Comparison of ENCODE assay signal across 21 cellular contexts in genomic region chr11:61751384-61751783, GRCh38. TPM values are rescaled to one million over a fixed set of nuclear protein-coding genes. Genes with fewer than 3 reads are reported as not detected.
DNase-seq lines count a peak whose midpoint lies in the region; ATAC-seq and TF ChIP-seq lines count a peak whose summit lies in the region.
"Had no signal": no experiment of that assay in that cellular context is flagged by ENCODE, and none has a peak within 500 bp of the region (broad histone marks: within the 10 kb centered on the region; RNA-seq: fewer than 3 reads in every experiment).

No MANE protein-coding gene starts in this region.

- H3K9me2 ChIP-seq in PC-3 (replicated peaks; ENCODE audit: low read length), result no peaks in the 10 kb centered on the region

- intact Hi-C loops in PC-3 (cut with micrococcal nuclease), result no loop called here

- H3K36me3 Mint-ChIP-seq in activated naive CD8-positive, alpha-beta T cell, result no peaks in the 10 kb centered on the region
- H3K36me3 Mint-ChIP-seq in activated naive CD8-positive, alpha-beta T cell treated with anti-CD3 and anti-CD28 coated beads, Interleukin-2, amount 50 U/mL, for 24 hours (ENCODE audit: low read depth), result no peaks in the 10 kb centered on the region
- H3K36me3 Mint-ChIP-seq in naive thymus-derived CD8-positive, alpha-beta T cell, result no peaks in the 10 kb centered on the region
- H3K36me3 Mint-ChIP-seq: activated naive CD4-positive, alpha-beta T cell treated with anti-CD3 and anti-CD28 coated beads, Interleukin-2, amount 50 U/mL, for 72 hours had no signal

- no peaks in the 10 kb centered on the region for H3K79me2 ChIP-seq in PC-3 (ENCODE audit: low read length)

- peaks cover 17% of the 10 kb centered on the region for H3K4me1 Mint-ChIP-seq in activated naive CD8-positive, alpha-beta T cell (ENCODE audit: low read depth)
- peaks cover 14% of the 10 kb centered on the region for H3K4me1 Mint-ChIP-seq in activated naive CD8-positive, alpha-beta T cell treated with anti-CD3 and anti-CD28 coated beads, Interleukin-2, amount 50 U/mL, for 24 hours
- peaks cover 11 to 23% (median 14%) of the 10 kb centered on the region in 4 donors for H3K4me1 Mint-ChIP-seq in naive thymus-derived CD8-positive, alpha-beta T cell

- TF ChIP-seq CTCF in PC-3 (conservative IDR thresholded peaks at IDR 0.05; ENCODE audit: low read depth, low read length), result no peak

- no peaks in the 10 kb centered on the region for H3K9me3 ChIP-seq in PC-3 (ENCODE audit: low read length)
- H3K9me3 ChIP-seq: A549, HAP-1, left lung had no signal

- no peaks in the 10 kb centered on the region for H3K27me3 ChIP-seq in PC-3 (ENCODE audit: low read length)
- H3K27me3 ChIP-seq: hepatocyte had no signal

- BruUV-seq in PC-3 (replicated peaks; lab: Mats Ljungman, UMichigan), result no TSS peak

- H3F3A ChIP-seq in PC-3 (ENCODE audit: low read length, unreplicated experiment), result no peaks in the 10 kb centered on the region

- POLR2A ChIA-PET in naive thymus-derived CD8-positive, alpha-beta T cell (lab: Charles Lee), result no interaction called here
- POLR2A ChIA-PET in PC-3 (lab: Charles Lee; ENCODE audit: unreplicated experiment), result no interaction called here

- H3K27me3 Mint-ChIP-seq in activated naive CD8-positive, alpha-beta T cell, result peaks cover 14% of the 10 kb centered on the region
- H3K27me3 Mint-ChIP-seq in activated naive CD8-positive, alpha-beta T cell treated with anti-CD3 and anti-CD28 coated beads, Interleukin-2, amount 50 U/mL, for 24 hours, result peaks cover 31% of the 10 kb centered on the region
- H3K27me3 Mint-ChIP-seq in naive thymus-derived CD8-positive, alpha-beta T cell, result peaks cover 11 to 44% (median 24%) of the 10 kb centered on the region in 5 donors

- peak overlapping the region; percentile 73 for H3K4me3 Mint-ChIP-seq in activated naive CD8-positive, alpha-beta T cell
- no peak overlapping the region for H3K4me3 Mint-ChIP-seq in activated naive CD8-positive, alpha-beta T cell treated with anti-CD3 and anti-CD28 coated beads, Interleukin-2, amount 50 U/mL, for 24 hours
- peak overlapping the region; percentile 26 to 85 (median 72) for H3K4me3 Mint-ChIP-seq in naive thymus-derived CD8-positive, alpha-beta T cell

- H3K9me3 Mint-ChIP-seq in activated naive CD8-positive, alpha-beta T cell (ENCODE audit: low read depth), result no peaks in the 10 kb centered on the region
- no peaks in the 10 kb centered on the region for H3K9me3 Mint-ChIP-seq in activated naive CD8-positive, alpha-beta T cell treated with anti-CD3 and anti-CD28 coated beads, Interleukin-2, amount 50 U/mL, for 24 hours
- H3K9me3 Mint-ChIP-seq in naive thymus-derived CD8-positive, alpha-beta T cell, result no peaks in the 10 kb centered on the region
- H3K9me3 Mint-ChIP-seq: activated naive CD4-positive, alpha-beta T cell treated with anti-CD3 and anti-CD28 coated beads, Interleukin-2, amount 50 U/mL, for 72 hours had no signal

- no peak for DNase-seq in activated naive CD8-positive, alpha-beta T cell treated with anti-CD3 and anti-CD28 coated beads, Interleukin-2, amount 50 U/mL, for 24 hours
- no peak for DNase-seq in caudate nucleus (lab: John Stamatoyannopoulos, UW)
- DNase-seq in naive thymus-derived CD8-positive, alpha-beta T cell, result no peak
- no peak for DNase-seq in PC-3
- no peak for DNase-seq in D341Med (ENCODE audit: low spot score)
- DNase-seq: activated CD4-positive, alpha-beta T cell treated with anti-CD3 and anti-CD28 coated beads for 4 hours; effector CD8-positive, alpha-beta T cell; left lung; mesendoderm; NCI-H1105 treated with DMSO at 0.1 percent for 48 hours; NCI-H2029; NCI-H226; stimulated activated CD8-positive, alpha-beta memory T cell treated with anti-CD3 and anti-CD28 coated beads, Interleukin-4, amount 100 ng/mL, for 48 hours had no signal

- CTCF ChIA-PET in PC-3 (lab: Charles Lee), result no interaction called here

- ATAC-seq in activated naive CD8-positive, alpha-beta T cell treated with anti-CD3 and anti-CD28 coated beads, Interleukin-2, amount 50 U/mL, for 24 hours, result no peak
- ATAC-seq in naive thymus-derived CD8-positive, alpha-beta T cell, result no peak
- no peak for ATAC-seq in PC-3
- no peak for ATAC-seq in HG02973 (IDR thresholded peaks at IDR 0.05; ENCODE audit: unreplicated experiment)
- no peak for ATAC-seq in HG03097 (IDR thresholded peaks at IDR 0.05; ENCODE audit: low FRiP score, unreplicated experiment)
- ATAC-seq: esophagus mucosa, left lung had no signal

- no peak overlapping the region for H3K4me2 ChIP-seq in PC-3 (ENCODE audit: low read length)

- peak overlapping the region; percentile 91 for H3K27ac ChIP-seq in caudate nucleus (ENCODE audit: low read depth, low read length)
- H3K27ac ChIP-seq in PC-3 (ENCODE audit: low read length), result no peak overlapping the region
- H3K27ac ChIP-seq: hepatocyte, left lung had no signal

- no peak overlapping the region for H3K4me3 ChIP-seq in PC-3 (ENCODE audit: low read length)
- H3K4me3 ChIP-seq: left lung had no signal

- no peak overlapping the region for H3K27ac Mint-ChIP-seq in activated naive CD8-positive, alpha-beta T cell
- no peak overlapping the region for H3K27ac Mint-ChIP-seq in activated naive CD8-positive, alpha-beta T cell treated with anti-CD3 and anti-CD28 coated beads, Interleukin-2, amount 50 U/mL, for 24 hours
- peak overlapping the region in 2 of 10 donors; percentile 13 to 54 for H3K27ac Mint-ChIP-seq in naive thymus-derived CD8-positive, alpha-beta T cell
- H3K27ac Mint-ChIP-seq: activated naive CD4-positive, alpha-beta T cell treated with anti-CD3 and anti-CD28 coated beads, Interleukin-2, amount 50 U/mL, for 72 hours had no signal

- H4K20me1 ChIP-seq in PC-3 (ENCODE audit: low read length), result no peaks in the 10 kb centered on the region

- H3K4me1 ChIP-seq in PC-3 (ENCODE audit: insufficient read depth, low read length), result peaks cover 19% of the 10 kb centered on the region

- no peak overlapping the region for H3K9ac ChIP-seq in PC-3 (ENCODE audit: low read length)

- H3K36me3 ChIP-seq in PC-3 (ENCODE audit: low read depth, low read length), result no peaks in the 10 kb centered on the region
- H3K36me3 ChIP-seq: HAP-1, left lung had no signal

- H2AFZ ChIP-seq in PC-3 (ENCODE audit: low read length), result no peak overlapping the region

RNA-seq across cellular contexts. Expression of gene MYRF, which starts 1.1 kb away (rescaled TPM):
- under 1 TPM; 0.47 to 0.68 TPM for total RNA-seq in naive thymus-derived CD8-positive, alpha-beta T cell
- polyA plus RNA-seq in naive thymus-derived CD8-positive, alpha-beta T cell, result under 1 TPM in 2 of 3 donors, not detected in 1; 0.26 to 0.52 TPM
- 5.1 and 7.0 TPM in 2 replicates for total RNA-seq in PC-3 (2014; rRNA removed)

RNA-seq across cellular contexts. Expression of gene TMEM258, which starts 41.0 kb away (rescaled TPM):
- total RNA-seq in naive thymus-derived CD8-positive, alpha-beta T cell, result 10 to 100 TPM; 84.4 to 87.7 TPM
- 100 to 1,000 TPM; 205 to 256 (median 225) TPM for polyA plus RNA-seq in naive thymus-derived CD8-positive, alpha-beta T cell
- total RNA-seq in PC-3 (2014; rRNA removed), result 79.2 and 110 TPM in 2 replicates

RNA-seq across cellular contexts. Expression of gene FEN1, which starts 41.3 kb away (rescaled TPM):
- 1 to 10 TPM; 8.3 to 8.6 TPM for total RNA-seq in naive thymus-derived CD8-positive, alpha-beta T cell
- 10 to 100 TPM in 2 of 3 donors, 1 to 10 TPM in 1; 10.0 to 13.1 (median 10.2) TPM for polyA plus RNA-seq in naive thymus-derived CD8-positive, alpha-beta T cell
- 132 and 137 TPM in 2 replicates for total RNA-seq in PC-3 (2014; rRNA removed)

Comparison
In these comparisons a context has a peak if more than half of its experiments do, and no peak if none do; other contexts are left out.
1. RNA of gene FEN1, which starts 41.3 kb away (total RNA-seq): 132 to 137 TPM in PC-3; 8.3 to 8.6 TPM in naive thymus-derived CD8-positive, alpha-beta T cell; every median in the first group is over 10 times any median in the second.